Comparison of ENCODE assay signal across 2 cellular contexts in the genomic region with DNA sequence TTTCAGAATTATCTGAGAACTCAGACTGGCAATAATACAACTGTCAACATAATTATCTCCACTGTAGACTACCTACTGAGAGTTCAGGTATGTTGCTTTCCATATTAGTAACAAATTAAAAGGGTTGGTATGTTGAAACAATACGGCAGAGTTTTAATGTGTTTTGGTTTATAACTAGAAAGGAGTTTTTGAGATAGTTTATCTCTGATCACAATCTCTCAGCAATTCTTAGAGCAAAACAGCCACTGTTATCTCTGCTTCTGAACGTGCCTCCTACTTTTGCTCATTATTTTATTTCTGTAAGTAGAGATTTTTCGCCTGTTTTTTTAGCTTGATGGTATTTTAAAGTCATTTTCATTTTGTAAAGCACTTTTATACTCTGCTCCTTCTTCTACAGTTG.
TF ChIP-seq lines count a peak whose summit lies in the region.

No MANE protein-coding gene starts in this region.

TF ChIP-seq in HEK293, 187 proteins besides CTCF, POLR2A, EP300 and RAD21 (continued from another document):
- TF ChIP-seq, protein P1, sequence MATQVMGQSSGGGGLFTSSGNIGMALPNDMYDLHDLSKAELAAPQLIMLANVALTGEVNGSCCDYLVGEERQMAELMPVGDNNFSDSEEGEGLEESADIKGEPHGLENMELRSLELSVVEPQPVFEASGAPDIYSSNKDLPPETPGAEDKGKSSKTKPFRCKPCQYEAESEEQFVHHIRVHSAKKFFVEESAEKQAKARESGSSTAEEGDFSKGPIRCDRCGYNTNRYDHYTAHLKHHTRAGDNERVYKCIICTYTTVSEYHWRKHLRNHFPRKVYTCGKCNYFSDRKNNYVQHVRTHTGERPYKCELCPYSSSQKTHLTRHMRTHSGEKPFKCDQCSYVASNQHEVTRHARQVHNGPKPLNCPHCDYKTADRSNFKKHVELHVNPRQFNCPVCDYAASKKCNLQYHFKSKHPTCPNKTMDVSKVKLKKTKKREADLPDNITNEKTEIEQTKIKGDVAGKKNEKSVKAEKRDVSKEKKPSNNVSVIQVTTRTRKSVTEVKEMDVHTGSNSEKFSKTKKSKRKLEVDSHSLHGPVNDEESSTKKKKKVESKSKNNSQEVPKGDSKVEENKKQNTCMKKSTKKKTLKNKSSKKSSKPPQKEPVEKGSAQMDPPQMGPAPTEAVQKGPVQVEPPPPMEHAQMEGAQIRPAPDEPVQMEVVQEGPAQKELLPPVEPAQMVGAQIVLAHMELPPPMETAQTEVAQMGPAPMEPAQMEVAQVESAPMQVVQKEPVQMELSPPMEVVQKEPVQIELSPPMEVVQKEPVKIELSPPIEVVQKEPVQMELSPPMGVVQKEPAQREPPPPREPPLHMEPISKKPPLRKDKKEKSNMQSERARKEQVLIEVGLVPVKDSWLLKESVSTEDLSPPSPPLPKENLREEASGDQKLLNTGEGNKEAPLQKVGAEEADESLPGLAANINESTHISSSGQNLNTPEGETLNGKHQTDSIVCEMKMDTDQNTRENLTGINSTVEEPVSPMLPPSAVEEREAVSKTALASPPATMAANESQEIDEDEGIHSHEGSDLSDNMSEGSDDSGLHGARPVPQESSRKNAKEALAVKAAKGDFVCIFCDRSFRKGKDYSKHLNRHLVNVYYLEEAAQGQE (tag by site-specific recombination; IDR thresholded peaks at IDR 0.05), result no peak
- TF ChIP-seq, protein P2, sequence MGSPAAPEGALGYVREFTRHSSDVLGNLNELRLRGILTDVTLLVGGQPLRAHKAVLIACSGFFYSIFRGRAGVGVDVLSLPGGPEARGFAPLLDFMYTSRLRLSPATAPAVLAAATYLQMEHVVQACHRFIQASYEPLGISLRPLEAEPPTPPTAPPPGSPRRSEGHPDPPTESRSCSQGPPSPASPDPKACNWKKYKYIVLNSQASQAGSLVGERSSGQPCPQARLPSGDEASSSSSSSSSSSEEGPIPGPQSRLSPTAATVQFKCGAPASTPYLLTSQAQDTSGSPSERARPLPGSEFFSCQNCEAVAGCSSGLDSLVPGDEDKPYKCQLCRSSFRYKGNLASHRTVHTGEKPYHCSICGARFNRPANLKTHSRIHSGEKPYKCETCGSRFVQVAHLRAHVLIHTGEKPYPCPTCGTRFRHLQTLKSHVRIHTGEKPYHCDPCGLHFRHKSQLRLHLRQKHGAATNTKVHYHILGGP (tag by site-specific recombination; IDR thresholded peaks at IDR 0.05), result peak; percentile 54; the same call in 1 of the 2 replicates
- no peak for TF ChIP-seq ZBTB20 (tag by site-specific recombination; IDR thresholded peaks at IDR 0.05)
- TF ChIP-seq TCF7L2 (IDR thresholded peaks at IDR 0.05; ENCODE audit: borderline replicate concordance, low read depth, low read length), result 0 out of 2 replicates have a peak, but pooled peaks have one; percentile 16
- TF ChIP-seq HOXD13 (CRISPR knock-in tag; IDR thresholded peaks at IDR 0.05; ENCODE audit: borderline replicate concordance), result no peak
- TF ChIP-seq, protein P3, sequence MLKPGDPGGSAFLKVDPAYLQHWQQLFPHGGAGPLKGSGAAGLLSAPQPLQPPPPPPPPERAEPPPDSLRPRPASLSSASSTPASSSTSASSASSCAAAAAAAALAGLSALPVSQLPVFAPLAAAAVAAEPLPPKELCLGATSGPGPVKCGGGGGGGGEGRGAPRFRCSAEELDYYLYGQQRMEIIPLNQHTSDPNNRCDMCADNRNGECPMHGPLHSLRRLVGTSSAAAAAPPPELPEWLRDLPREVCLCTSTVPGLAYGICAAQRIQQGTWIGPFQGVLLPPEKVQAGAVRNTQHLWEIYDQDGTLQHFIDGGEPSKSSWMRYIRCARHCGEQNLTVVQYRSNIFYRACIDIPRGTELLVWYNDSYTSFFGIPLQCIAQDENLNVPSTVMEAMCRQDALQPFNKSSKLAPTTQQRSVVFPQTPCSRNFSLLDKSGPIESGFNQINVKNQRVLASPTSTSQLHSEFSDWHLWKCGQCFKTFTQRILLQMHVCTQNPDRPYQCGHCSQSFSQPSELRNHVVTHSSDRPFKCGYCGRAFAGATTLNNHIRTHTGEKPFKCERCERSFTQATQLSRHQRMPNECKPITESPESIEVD (tag by site-specific recombination; IDR thresholded peaks at IDR 0.05), result peak; percentile 40; the same call in 1 of the 2 replicates
- TF ChIP-seq ZNF544 (tag by site-specific recombination; IDR thresholded peaks at IDR 0.05), result no peak
- peak; percentile 59 for TF ChIP-seq TRIM28 (IDR thresholded peaks at IDR 0.05; ENCODE audit: borderline replicate concordance, low read length)
- no peak for TF ChIP-seq GLI2 (tag by site-specific recombination; IDR thresholded peaks at IDR 0.05; ENCODE audit: borderline replicate concordance, low read depth)
- TF ChIP-seq ZNF266 (tag by site-specific recombination; IDR thresholded peaks at IDR 0.05; ENCODE audit: low read depth), result no peak
- TF ChIP-seq, protein P4, sequence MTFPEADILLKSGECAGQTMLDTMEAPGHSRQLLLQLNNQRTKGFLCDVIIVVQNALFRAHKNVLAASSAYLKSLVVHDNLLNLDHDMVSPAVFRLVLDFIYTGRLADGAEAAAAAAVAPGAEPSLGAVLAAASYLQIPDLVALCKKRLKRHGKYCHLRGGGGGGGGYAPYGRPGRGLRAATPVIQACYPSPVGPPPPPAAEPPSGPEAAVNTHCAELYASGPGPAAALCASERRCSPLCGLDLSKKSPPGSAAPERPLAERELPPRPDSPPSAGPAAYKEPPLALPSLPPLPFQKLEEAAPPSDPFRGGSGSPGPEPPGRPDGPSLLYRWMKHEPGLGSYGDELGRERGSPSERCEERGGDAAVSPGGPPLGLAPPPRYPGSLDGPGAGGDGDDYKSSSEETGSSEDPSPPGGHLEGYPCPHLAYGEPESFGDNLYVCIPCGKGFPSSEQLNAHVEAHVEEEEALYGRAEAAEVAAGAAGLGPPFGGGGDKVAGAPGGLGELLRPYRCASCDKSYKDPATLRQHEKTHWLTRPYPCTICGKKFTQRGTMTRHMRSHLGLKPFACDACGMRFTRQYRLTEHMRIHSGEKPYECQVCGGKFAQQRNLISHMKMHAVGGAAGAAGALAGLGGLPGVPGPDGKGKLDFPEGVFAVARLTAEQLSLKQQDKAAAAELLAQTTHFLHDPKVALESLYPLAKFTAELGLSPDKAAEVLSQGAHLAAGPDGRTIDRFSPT (tag by site-specific recombination; IDR thresholded peaks at IDR 0.05), result no peak
- TF ChIP-seq ZNF239 (tag by site-specific recombination; IDR thresholded peaks at IDR 0.05), result no peak
- no peak for TF ChIP-seq ZNF221 (tag by site-specific recombination; IDR thresholded peaks at IDR 0.05; ENCODE audit: borderline replicate concordance)
TF ChIP-seq in HEK293: peak in this region for 4.

TF ChIP-seq in WTC11, 78 proteins besides CTCF, POLR2A, EP300 and RAD21 (continued from another document):
- no peak for TF ChIP-seq NR3C1 (CRISPR knock-in tag; conservative IDR thresholded peaks at IDR 0.05; ENCODE audit: low read depth)
- no peak for TF ChIP-seq ZNF671 (CRISPR knock-in tag; IDR thresholded peaks at IDR 0.05)
- TF ChIP-seq, protein P5, sequence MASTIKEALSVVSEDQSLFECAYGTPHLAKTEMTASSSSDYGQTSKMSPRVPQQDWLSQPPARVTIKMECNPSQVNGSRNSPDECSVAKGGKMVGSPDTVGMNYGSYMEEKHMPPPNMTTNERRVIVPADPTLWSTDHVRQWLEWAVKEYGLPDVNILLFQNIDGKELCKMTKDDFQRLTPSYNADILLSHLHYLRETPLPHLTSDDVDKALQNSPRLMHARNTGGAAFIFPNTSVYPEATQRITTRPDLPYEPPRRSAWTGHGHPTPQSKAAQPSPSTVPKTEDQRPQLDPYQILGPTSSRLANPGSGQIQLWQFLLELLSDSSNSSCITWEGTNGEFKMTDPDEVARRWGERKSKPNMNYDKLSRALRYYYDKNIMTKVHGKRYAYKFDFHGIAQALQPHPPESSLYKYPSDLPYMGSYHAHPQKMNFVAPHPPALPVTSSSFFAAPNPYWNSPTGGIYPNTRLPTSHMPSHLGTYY (CRISPR knock-in tag; IDR thresholded peaks at IDR 0.05), result no peak
- TF ChIP-seq ZBTB21 (CRISPR knock-in tag; IDR thresholded peaks at IDR 0.05; ENCODE audit: borderline replicate concordance), result no peak
- no peak for TF ChIP-seq FOXP1 (CRISPR knock-in tag; IDR thresholded peaks at IDR 0.05; ENCODE audit: borderline replicate concordance)
- no peak for TF ChIP-seq CBFB (CRISPR knock-in tag; IDR thresholded peaks at IDR 0.05; ENCODE audit: low read depth)
- TF ChIP-seq, protein P6, sequence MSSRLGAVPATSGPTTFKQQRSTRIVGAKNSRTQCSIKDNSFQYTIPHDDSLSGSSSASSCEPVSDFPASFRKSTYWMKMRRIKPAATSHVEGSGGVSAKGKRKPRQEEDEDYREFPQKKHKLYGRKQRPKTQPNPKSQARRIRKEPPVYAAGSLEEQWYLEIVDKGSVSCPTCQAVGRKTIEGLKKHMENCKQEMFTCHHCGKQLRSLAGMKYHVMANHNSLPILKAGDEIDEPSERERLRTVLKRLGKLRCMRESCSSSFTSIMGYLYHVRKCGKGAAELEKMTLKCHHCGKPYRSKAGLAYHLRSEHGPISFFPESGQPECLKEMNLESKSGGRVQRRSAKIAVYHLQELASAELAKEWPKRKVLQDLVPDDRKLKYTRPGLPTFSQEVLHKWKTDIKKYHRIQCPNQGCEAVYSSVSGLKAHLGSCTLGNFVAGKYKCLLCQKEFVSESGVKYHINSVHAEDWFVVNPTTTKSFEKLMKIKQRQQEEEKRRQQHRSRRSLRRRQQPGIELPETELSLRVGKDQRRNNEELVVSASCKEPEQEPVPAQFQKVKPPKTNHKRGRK (CRISPR knock-in tag; IDR thresholded peaks at IDR 0.05; ENCODE audit: borderline replicate concordance), result no peak
- TF ChIP-seq GRHL2 (CRISPR knock-in tag; IDR thresholded peaks at IDR 0.05; ENCODE audit: insufficient replicate concordance, severe bottlenecking), result no peak
- no peak for TF ChIP-seq IRF2 (CRISPR knock-in tag; IDR thresholded peaks at IDR 0.05; ENCODE audit: borderline replicate concordance, low read depth)
- TF ChIP-seq, protein P7, sequence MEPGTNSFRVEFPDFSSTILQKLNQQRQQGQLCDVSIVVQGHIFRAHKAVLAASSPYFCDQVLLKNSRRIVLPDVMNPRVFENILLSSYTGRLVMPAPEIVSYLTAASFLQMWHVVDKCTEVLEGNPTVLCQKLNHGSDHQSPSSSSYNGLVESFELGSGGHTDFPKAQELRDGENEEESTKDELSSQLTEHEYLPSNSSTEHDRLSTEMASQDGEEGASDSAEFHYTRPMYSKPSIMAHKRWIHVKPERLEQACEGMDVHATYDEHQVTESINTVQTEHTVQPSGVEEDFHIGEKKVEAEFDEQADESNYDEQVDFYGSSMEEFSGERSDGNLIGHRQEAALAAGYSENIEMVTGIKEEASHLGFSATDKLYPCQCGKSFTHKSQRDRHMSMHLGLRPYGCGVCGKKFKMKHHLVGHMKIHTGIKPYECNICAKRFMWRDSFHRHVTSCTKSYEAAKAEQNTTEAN (CRISPR knock-in tag; IDR thresholded peaks at IDR 0.05), result no peak
